27 cellular contexts compared by ENCODE assay signal in the genomic region with DNA sequence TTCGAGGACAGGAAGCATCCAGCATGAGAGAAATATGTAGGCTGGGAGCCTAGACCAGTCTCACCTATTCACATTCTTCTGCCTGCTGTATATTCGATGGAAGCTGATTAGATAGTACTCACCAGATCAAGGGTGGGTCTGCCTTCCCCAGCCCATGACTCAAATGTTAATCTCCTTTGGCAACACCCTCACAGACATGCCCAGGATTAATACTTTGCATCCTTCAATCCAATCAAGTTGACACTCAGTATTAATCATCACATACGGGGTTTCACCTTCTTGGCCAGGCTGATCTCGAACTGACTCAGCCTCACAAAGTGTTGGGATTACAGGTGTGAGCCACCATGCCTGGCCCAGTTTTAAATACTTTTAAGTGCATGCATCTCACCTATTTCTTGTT. TPM values are rescaled to one million over a fixed set of nuclear protein-coding genes. Genes with fewer than 3 reads are reported as not detected.
A peak's percentile ranks its signal among the peaks of the same experiment; 100 is the strongest.
DNase-seq lines count a peak whose midpoint lies in the region; ATAC-seq, FAIRE-seq and TF ChIP-seq lines count a peak whose summit lies in the region.
"Had no signal": no experiment of that assay in that cellular context is flagged by ENCODE, and none has a peak within 500 bp of the region (broad histone marks: within the 10 kb centered on the region; RNA-seq: fewer than 3 reads in every experiment).

No MANE protein-coding gene starts in this region.

- FAIRE-seq in H54 (lab: Jason Lieb, UNC) = no peak
- FAIRE-seq: astrocyte, GM12892 had no signal

- H3K27ac ChIP-seq in foreskin keratinocyte = peak overlapping the region; percentile 61
- H3K27ac ChIP-seq: gastroesophageal sphincter, right lobe of liver, tibial artery had no signal

- H3K27me3 Mint-ChIP-seq in activated CD4-positive, alpha-beta memory T cell treated with anti-CD3 and anti-CD28 coated beads for 36 hours = no peaks in the 10 kb centered on the region
- peaks cover 5% of the 10 kb centered on the region for H3K27me3 Mint-ChIP-seq in activated CD4-positive, alpha-beta memory T cell treated with anti-CD3 and anti-CD28 coated beads, Interleukin-2, amount 10 ng/mL, durations not matched to agents 7 days and 5 days

- intact Hi-C loops in activated CD4-positive, alpha-beta memory T cell treated with anti-CD3 and anti-CD28 coated beads for 36 hours (cut with micrococcal nuclease) = no loop called here

- no peaks in the 10 kb centered on the region for H3K27me3 ChIP-seq in foreskin keratinocyte
- H3K27me3 ChIP-seq: gastroesophageal sphincter, right lobe of liver, tibial artery had no signal

- H3K4me3 Mint-ChIP-seq in activated CD4-positive, alpha-beta memory T cell treated with anti-CD3 and anti-CD28 coated beads for 36 hours = no peak overlapping the region
- no peak overlapping the region for H3K4me3 Mint-ChIP-seq in activated CD4-positive, alpha-beta memory T cell treated with anti-CD3 and anti-CD28 coated beads, Interleukin-2, amount 10 ng/mL, durations not matched to agents 7 days and 5 days
- H3K4me3 Mint-ChIP-seq: activated naive CD8-positive, alpha-beta T cell treated with anti-CD3 and anti-CD28 coated beads, Interleukin-2, amount 10 ng/mL, durations not matched to agents 7 days and 5 days; CD8-positive, alpha-beta T cell; GM23338; memory B cell; neural crest cell had no signal

- ATAC-seq in foreskin keratinocyte = peak; percentile 98
- ATAC-seq: CD8-positive, alpha-beta T cell; gastroesophageal sphincter; GM23338; right lobe of liver had no signal

- H3K4me1 ChIP-seq in foreskin keratinocyte = peaks cover 9% of the 10 kb centered on the region
- H3K4me1 ChIP-seq: gastroesophageal sphincter, right lobe of liver had no signal

- no peak overlapping the region for H3K27ac Mint-ChIP-seq in activated CD4-positive, alpha-beta memory T cell treated with anti-CD3 and anti-CD28 coated beads for 36 hours
- H3K27ac Mint-ChIP-seq in activated CD4-positive, alpha-beta memory T cell treated with anti-CD3 and anti-CD28 coated beads, Interleukin-2, amount 10 ng/mL, durations not matched to agents 7 days and 5 days = no peak overlapping the region
- H3K27ac Mint-ChIP-seq: activated naive CD8-positive, alpha-beta T cell treated with anti-CD3 and anti-CD28 coated beads, Interleukin-2, amount 10 ng/mL, durations not matched to agents 7 days and 5 days; CD8-positive, alpha-beta T cell; GM23338; memory B cell had no signal

- peak; percentile 48 for DNase-seq in activated CD4-positive, alpha-beta memory T cell treated with anti-CD3 and anti-CD28 coated beads for 36 hours
- no peak for DNase-seq in activated CD4-positive, alpha-beta memory T cell treated with anti-CD3 and anti-CD28 coated beads, Interleukin-2, amount 10 ng/mL, durations not matched to agents 7 days and 5 days
- DNase-seq in Daoy (ENCODE audit: low read depth) = peak; percentile 41
- DNase-seq in NCI-H82 (lab: John Stamatoyannopoulos, UW) = peak; percentile 93
- DNase-seq in foreskin keratinocyte = peak; percentile 90 to 96
- DNase-seq in GM10266 (ENCODE audit: extremely low spot score) = no peak
- no peak for DNase-seq in H54 (ENCODE audit: insufficient read length, low spot score)
- DNase-seq in activated CD8-positive, alpha-beta memory T cell treated with anti-CD3 and anti-CD28 coated beads, Interleukin-2, amount 50 U/mL, for 4 hours = no peak
- DNase-seq: activated naive CD8-positive, alpha-beta T cell treated with anti-CD3 and anti-CD28 coated beads, Interleukin-2, amount 10 ng/mL, durations not matched to agents 7 days and 5 days; CD8-positive, alpha-beta T cell; central memory CD4-positive, alpha-beta T cell; DMS 273 treated with DMSO at 0.1 percent for 48 hours; Kasumi-1; NCI-H1694; NCI-H510A treated with DMSO at 0.1 percent for 48 hours; right lobe of liver; SHP77 treated with DMSO at 0.1 percent for 48 hours; T1000; tibial artery had no signal

- H3K9me3 Mint-ChIP-seq in activated CD4-positive, alpha-beta memory T cell treated with anti-CD3 and anti-CD28 coated beads for 36 hours = no peaks in the 10 kb centered on the region
- no peaks in the 10 kb centered on the region for H3K9me3 Mint-ChIP-seq in activated CD4-positive, alpha-beta memory T cell treated with anti-CD3 and anti-CD28 coated beads, Interleukin-2, amount 10 ng/mL, durations not matched to agents 7 days and 5 days
- H3K9me3 Mint-ChIP-seq: activated naive CD8-positive, alpha-beta T cell treated with anti-CD3 and anti-CD28 coated beads, Interleukin-2, amount 10 ng/mL, durations not matched to agents 7 days and 5 days; CD8-positive, alpha-beta T cell; memory B cell had no signal

- CTCF ChIA-PET in activated CD4-positive, alpha-beta memory T cell treated with anti-CD3 and anti-CD28 coated beads for 36 hours (lab: Charles Lee) = no interaction called here
- CTCF ChIA-PET in activated CD4-positive, alpha-beta memory T cell treated with anti-CD3 and anti-CD28 coated beads, Interleukin-2, amount 10 ng/mL, durations not matched to agents 7 days and 5 days (lab: Charles Lee) = no interaction called here

- TF ChIP-seq CTCF in foreskin keratinocyte (conservative IDR thresholded peaks at IDR 0.05) = no peak
- no peak for TF ChIP-seq CTCF in GM10266 (IDR thresholded peaks at IDR 0.05; ENCODE audit: control insufficient read depth, insufficient read depth, low read depth, missing control alignments)

- POLR2A ChIA-PET in activated CD4-positive, alpha-beta memory T cell treated with anti-CD3 and anti-CD28 coated beads for 36 hours (lab: Charles Lee) = no interaction called here
- POLR2A ChIA-PET in activated CD4-positive, alpha-beta memory T cell treated with anti-CD3 and anti-CD28 coated beads, Interleukin-2, amount 10 ng/mL, durations not matched to agents 7 days and 5 days (lab: Charles Lee) = no interaction called here

- no peak for TF ChIP-seq POLR2A in H54 (IDR thresholded peaks at IDR 0.05; ENCODE audit: low read depth, low read length)

- H3K4me1 Mint-ChIP-seq in activated CD4-positive, alpha-beta memory T cell treated with anti-CD3 and anti-CD28 coated beads for 36 hours (ENCODE audit: low read depth) = peaks cover 3% of the 10 kb centered on the region
- no peaks in the 10 kb centered on the region for H3K4me1 Mint-ChIP-seq in activated CD4-positive, alpha-beta memory T cell treated with anti-CD3 and anti-CD28 coated beads, Interleukin-2, amount 10 ng/mL, durations not matched to agents 7 days and 5 days
- H3K4me1 Mint-ChIP-seq: activated naive CD8-positive, alpha-beta T cell treated with anti-CD3 and anti-CD28 coated beads, Interleukin-2, amount 10 ng/mL, durations not matched to agents 7 days and 5 days; GM23338; neural crest cell had no signal

- no peaks in the 10 kb centered on the region for H3K36me3 Mint-ChIP-seq in activated CD4-positive, alpha-beta memory T cell treated with anti-CD3 and anti-CD28 coated beads for 36 hours
- no peaks in the 10 kb centered on the region for H3K36me3 Mint-ChIP-seq in activated CD4-positive, alpha-beta memory T cell treated with anti-CD3 and anti-CD28 coated beads, Interleukin-2, amount 10 ng/mL, durations not matched to agents 7 days and 5 days (ENCODE audit: low read depth)
- H3K36me3 Mint-ChIP-seq: activated naive CD8-positive, alpha-beta T cell treated with anti-CD3 and anti-CD28 coated beads, Interleukin-2, amount 10 ng/mL, durations not matched to agents 7 days and 5 days; CD8-positive, alpha-beta T cell; memory B cell had no signal

RNA-seq across cellular contexts. Expression of gene SLC10A1, which starts 30.5 kb away (rescaled TPM):
- total RNA-seq in activated CD4-positive, alpha-beta memory T cell treated with anti-CD3 and anti-CD28 coated beads for 36 hours = not detected
- total RNA-seq in activated CD4-positive, alpha-beta memory T cell treated with anti-CD3 and anti-CD28 coated beads, Interleukin-2, amount 10 ng/mL, durations not matched to agents 7 days and 5 days = not detected
- total RNA-seq in Daoy (2014; rRNA removed; shearing (Covaris generic)) = not detected in 2 replicates
- not detected in 2 replicates for total RNA-seq in foreskin keratinocyte
- polyA plus RNA-seq in foreskin keratinocyte = not detected in 2 replicates
- total RNA-seq: A673; activated CD8-positive, alpha-beta memory T cell treated with anti-CD3 and anti-CD28 coated beads for 36 hours; activated naive CD8-positive, alpha-beta T cell treated with anti-CD3 and anti-CD28 coated beads, Interleukin-2, amount 10 ng/mL, durations not matched to agents 7 days and 5 days; astrocyte; CD8-positive, alpha-beta T cell; gastroesophageal sphincter; GM23338; neural crest cell had no signal

RNA-seq across cellular contexts. Expression of gene SMOC1, which starts 51.7 kb away (rescaled TPM):
- total RNA-seq in activated CD4-positive, alpha-beta memory T cell treated with anti-CD3 and anti-CD28 coated beads for 36 hours = not detected
- total RNA-seq in activated CD4-positive, alpha-beta memory T cell treated with anti-CD3 and anti-CD28 coated beads, Interleukin-2, amount 10 ng/mL, durations not matched to agents 7 days and 5 days = not detected
- 3.7 and 5.9 TPM in 2 replicates for total RNA-seq in Daoy (2014; rRNA removed; shearing (Covaris generic))
- 23.1 and 49.3 TPM in 2 replicates for total RNA-seq in foreskin keratinocyte
- 27.2 and 54.2 TPM in 2 replicates for polyA plus RNA-seq in foreskin keratinocyte
- total RNA-seq: A673; activated CD8-positive, alpha-beta memory T cell treated with anti-CD3 and anti-CD28 coated beads for 36 hours; activated naive CD8-positive, alpha-beta T cell treated with anti-CD3 and anti-CD28 coated beads, Interleukin-2, amount 10 ng/mL, durations not matched to agents 7 days and 5 days; CD8-positive, alpha-beta T cell had no signal

Comparison
In these comparisons a context has a peak if more than half of its experiments do, and no peak if none do; other contexts are left out.
1. DNase-seq: peak in activated CD4-positive, alpha-beta memory T cell treated with anti-CD3 and anti-CD28 coated beads for 36 hours (single experiment), Daoy (single experiment), NCI-H82 (single experiment) and foreskin keratinocyte (2 of 2); none in activated CD4-positive, alpha-beta memory T cell treated with anti-CD3 and anti-CD28 coated beads, Interleukin-2, amount 10 ng/mL, durations not matched to agents 7 days and 5 days (single experiment), GM10266 (single experiment), H54 (single experiment) and activated CD8-positive, alpha-beta memory T cell treated with anti-CD3 and anti-CD28 coated beads, Interleukin-2, amount 50 U/mL, for 4 hours (single experiment).